In the genomic region with DNA sequence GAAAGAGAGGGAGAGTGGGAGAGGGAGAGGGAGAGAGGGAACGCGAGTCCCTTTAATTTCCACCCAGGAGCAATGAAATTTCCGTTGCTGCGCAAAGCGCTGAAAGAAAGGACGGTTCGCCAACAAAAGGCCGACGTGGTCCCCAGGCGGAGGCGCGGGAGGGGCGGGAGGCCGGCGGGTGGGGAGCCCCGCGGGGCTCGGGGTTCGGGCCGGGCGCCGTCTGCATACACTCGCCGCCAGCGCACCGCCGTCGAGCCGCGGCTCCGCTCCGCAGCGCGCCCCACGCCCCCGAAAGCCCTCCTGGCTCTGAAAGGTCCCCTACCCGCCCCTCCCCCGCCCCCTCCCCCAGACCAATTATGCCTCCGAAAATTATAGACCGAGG, we compare ENCODE assay signal across 26 cellular contexts. TPM values are rescaled to one million over a fixed set of nuclear protein-coding genes. Genes with fewer than 3 reads are reported as not detected.
DNase-seq lines count a peak whose midpoint lies in the region; ATAC-seq and TF ChIP-seq lines count a peak whose summit lies in the region.
"Had no signal": no experiment of that assay in that cellular context is flagged by ENCODE, and none has a peak within 500 bp of the region (broad histone marks: within the 10 kb centered on the region; RNA-seq: fewer than 3 reads in every experiment).

Gene FGF3 (minus strand): TSS at position 308 of the 382 bp plus-strand sequence. CDS start 483 bp downstream, outside the sequence.

- peak within 1 kb of the TSS; percentile 32 for H3K4me3 ChIP-seq in H7 (ENCODE audit: insufficient read depth, low read depth, low read length)
- H3K4me3 ChIP-seq in NT2/D1 (ENCODE audit: insufficient read length, low read depth) = peak within 1 kb of the TSS; percentile 40
- peak within 1 kb of the TSS; percentile 26; the same call in 1 of the 2 replicates for H3K4me3 ChIP-seq in iPS DF 6.9 (ENCODE audit: low read length)

- H3K9me3 Mint-ChIP-seq in osteocyte (ENCODE audit: unreplicated experiment) = no peaks in the 10 kb centered on the region
- H3K9me3 Mint-ChIP-seq: activated CD4-positive, alpha-beta memory T cell treated with anti-CD3 and anti-CD28 coated beads for 36 hours had no signal

- no peak within 1 kb of the TSS for H3K27ac Mint-ChIP-seq in osteocyte (ENCODE audit: unreplicated experiment)
- H3K27ac Mint-ChIP-seq: activated CD4-positive, alpha-beta memory T cell treated with anti-CD3 and anti-CD28 coated beads for 36 hours; CD4-positive, alpha-beta memory T cell; naive B cell had no signal

- no CpG with 5 or more reads among the region's 40 CpGs for WGBS in iPS DF 6.9 (ENCODE audit: insufficient coverage, insufficient read length)

- peak within 1 kb of the TSS; percentile 32 for H3K9ac ChIP-seq in NT2/D1 (ENCODE audit: insufficient read length, low read depth)

- H3K4me1 ChIP-seq in NT2/D1 (ENCODE audit: insufficient read depth, insufficient read length) (peaks cover 3% of the 10 kb centered on the region), iPS DF 6.9 (ENCODE audit: control insufficient read depth, insufficient read depth, low read length) (peaks cover 3% of the 10 kb centered on the region; the same call in 1 of the 2 replicates)

- H3K27me3 Mint-ChIP-seq in osteocyte (ENCODE audit: unreplicated experiment) = peaks cover 57% of the 10 kb centered on the region

- peak within 1 kb of the TSS; percentile 56 for H3K4me3 Mint-ChIP-seq in osteocyte (ENCODE audit: unreplicated experiment)
- H3K4me3 Mint-ChIP-seq: activated CD4-positive, alpha-beta memory T cell treated with anti-CD3 and anti-CD28 coated beads for 36 hours; CD4-positive, alpha-beta memory T cell had no signal

- H3K27me3 ChIP-seq in H7 (ENCODE audit: control insufficient read depth, insufficient read depth, low read length) = peaks cover 74% of the 10 kb centered on the region
- peaks cover 94% of the 10 kb centered on the region for H3K27me3 ChIP-seq in NT2/D1 (ENCODE audit: insufficient read depth, insufficient read length)
- H3K27me3 ChIP-seq in iPS DF 6.9 (ENCODE audit: control insufficient read depth, insufficient read depth, low read length) = peaks cover 52% of the 10 kb centered on the region

- TF ChIP-seq CTCF in osteocyte (IDR thresholded peaks at IDR 0.05) = no peak

- peaks cover 3% of the 10 kb centered on the region for H3K4me1 Mint-ChIP-seq in osteocyte (ENCODE audit: unreplicated experiment)

- H3K9me3 ChIP-seq in NT2/D1 (ENCODE audit: insufficient read depth, low read length) = no peaks in the 10 kb centered on the region
- no peaks in the 10 kb centered on the region for H3K9me3 ChIP-seq in iPS DF 6.9 (ENCODE audit: control insufficient read depth, insufficient read depth, low read length)

- DNase-seq in H7 = peak; percentile 80
- DNase-seq in NT2/D1 (ENCODE audit: low read depth, low spot score) = no peak
- DNase-seq in iPS DF 6.9 (ENCODE audit: low read depth, low spot score) = no peak
- no peak for DNase-seq in osteocyte (ENCODE audit: extremely low spot score, unreplicated experiment)
- no peak for DNase-seq in occipital lobe (lab: John Stamatoyannopoulos, UW)
- DNase-seq: activated CD4-positive, alpha-beta memory T cell treated with anti-CD3 and anti-CD28 coated beads for 36 hours; activated CD4-positive, CD25-positive, alpha-beta regulatory T cell; CD4-positive, alpha-beta memory T cell; GDM1; glutamatergic neuron; left colon; naive B cell; NCI-H187; NCI-H2227 treated with DMSO at 0.1 percent for 48 hours; NCI-H748 treated with DMSO at 0.1 percent for 48 hours; posterior cingulate gyrus; stimulated activated CD4-positive, alpha-beta T cell treated with anti-CD3 and anti-CD28 coated beads, Interleukin-12 subunit alpha, Interleukin-12 subunit beta, amount 100 ng/mL, for 4 hours; stimulated activated CD4-positive, alpha-beta T cell treated with anti-CD3 and anti-CD28 coated beads, Interleukin-4, amount 100 ng/mL, for 24 hours; stimulated activated naive CD8-positive, alpha-beta T cell treated with anti-CD3 and anti-CD28 coated beads, Interleukin-15, Interleukin-2, amounts not matched to agents 100 U/mL and 50 U/mL, for 24 hours; T1000 had no signal

- no peak within 1 kb of the TSS for H3K27ac ChIP-seq in iPS DF 6.9 (ENCODE audit: low read length)
- H3K27ac ChIP-seq: epithelial cell of prostate had no signal

- no peaks in the 10 kb centered on the region; the same call in 1 of the 2 replicates for H3K36me3 ChIP-seq in H7 (replicated peaks; ENCODE audit: control insufficient read depth, insufficient read depth, low read length)
- no peaks in the 10 kb centered on the region for H3K36me3 ChIP-seq in NT2/D1 (ENCODE audit: insufficient read depth, insufficient read length, low read length)
- no peaks in the 10 kb centered on the region for H3K36me3 ChIP-seq in iPS DF 6.9 (ENCODE audit: control insufficient read depth, insufficient read depth, low read length)

- ATAC-seq in GM21576 (IDR thresholded peaks at IDR 0.05; ENCODE audit: unreplicated experiment) (no peak), HG03196 (IDR thresholded peaks at IDR 0.05; ENCODE audit: unreplicated experiment) (no peak)
- ATAC-seq: HepG2; left colon; stimulated activated naive CD8-positive, alpha-beta T cell treated with anti-CD3 and anti-CD28 coated beads, Interleukin-15, Interleukin-2, amounts not matched to agents 100 U/mL and 50 U/mL, for 24 hours had no signal

- no peaks in the 10 kb centered on the region for H3K36me3 Mint-ChIP-seq in osteocyte (ENCODE audit: unreplicated experiment)
- H3K36me3 Mint-ChIP-seq: activated CD4-positive, alpha-beta memory T cell treated with anti-CD3 and anti-CD28 coated beads for 36 hours; CD4-positive, alpha-beta memory T cell had no signal

RNA-seq across cellular contexts. Expression of gene FGF3, which starts in this region (rescaled TPM):
- total RNA-seq in H7 (2014; rRNA removed; shearing (Covaris generic)) = 0.15 TPM in 1 of 2 replicates, not detected in the other
- 2.3 and 2.5 TPM in 2 replicates for total RNA-seq in osteocyte
- not detected for total RNA-seq in occipital lobe
- total RNA-seq: activated CD4-positive, alpha-beta memory T cell treated with anti-CD3 and anti-CD28 coated beads for 36 hours; CD4-positive, alpha-beta memory T cell; HepG2; left colon; LHCN-M2; mesenteric fat pad had no signal

Comparison
In these comparisons a context has a peak if more than half of its experiments do, and no peak if none do; other contexts are left out.
1. Peak in DNase-seq and H3K4me3 ChIP-seq in H7; RNA of the gene not detected or under 1 TPM.